In genomic region chr18:79068946-79069791, GRCh38 we compare ENCODE assay signal across 8 cellular contexts. TPM values are rescaled to one million over a fixed set of nuclear protein-coding genes. Genes with fewer than 3 reads are reported as not detected.
DNase-seq lines count a peak whose midpoint lies in the region; ATAC-seq and TF ChIP-seq lines count a peak whose summit lies in the region.

ATP9B (plus strand) TSS chr18:79069394; CDS start chr18:79069411, 17 bp downstream.

- H2AFZ ChIP-seq in DND-41 (ENCODE audit: low read depth, low read length): peak within 1 kb of the TSS; percentile 83
- peak within 1 kb of the TSS; percentile 81 for H2AFZ ChIP-seq in KMS-11 (ENCODE audit: low read depth)
- peak within 1 kb of the TSS; percentile 81 for H2AFZ ChIP-seq in fibroblast of lung (ENCODE audit: low read length)

- H3K4me1 ChIP-seq in DND-41 (ENCODE audit: insufficient read depth, low read length) (peaks cover 25% of the 10 kb centered on the region), KMS-11 (ENCODE audit: low read depth, poor library complexity, severe bottlenecking) (peaks cover 14% of the 10 kb centered on the region), fibroblast of lung (ENCODE audit: control insufficient read depth, extremely low read depth, insufficient read depth, low read length) (no peaks in the 10 kb centered on the region)

- peak; percentile 87 for ATAC-seq in DND-41 (ENCODE audit: insufficient read depth, low read depth)
- peak; percentile 87 for ATAC-seq in GM21737 (IDR thresholded peaks at IDR 0.05; ENCODE audit: unreplicated experiment)
- peak; percentile 78 to 82 for ATAC-seq in naive thymus-derived CD8-positive, alpha-beta T cell

- DNase-seq in DND-41: peak; percentile 98
- DNase-seq in RPMI8226: peak; percentile 98
- DNase-seq in activated T-helper 1 cell treated with anti-CD3 and anti-CD28 coated beads, Interleukin-2, amount 50 U/mL, for 16 hours (ENCODE audit: low read depth in 1 of 2, low spot score in 1 of 2): peak; percentile 97 to 99
- DNase-seq in fibroblast of lung (ENCODE audit: low read depth in 2 of 2): peak; percentile 96 to 99
- DNase-seq in naive thymus-derived CD8-positive, alpha-beta T cell: peak; percentile 98 to 100 (median 99)
- peak; percentile 96 to 99 (median 98) for DNase-seq in stimulated activated naive CD4-positive, alpha-beta T cell (lab: John Stamatoyannopoulos, UW)

- H3K9ac ChIP-seq in DND-41 (ENCODE audit: low read depth, low read length): peak within 1 kb of the TSS; percentile 96
- H3K9ac ChIP-seq in KMS-11: peak within 1 kb of the TSS; percentile 97
- H3K9ac ChIP-seq in fibroblast of lung (ENCODE audit: insufficient read depth, low read length): peak within 1 kb of the TSS; percentile 93

- H3K4me2 ChIP-seq in DND-41 (ENCODE audit: insufficient read depth, low read length) (peak within 1 kb of the TSS; percentile 66), KMS-11 (peak within 1 kb of the TSS; percentile 88), fibroblast of lung (ENCODE audit: extremely low read depth, insufficient read depth, low read length) (peak within 1 kb of the TSS; percentile 87)

- peaks cover 0 to 10% (median 3%) of the 10 kb centered on the region in 5 donors for H3K27me3 Mint-ChIP-seq in naive thymus-derived CD8-positive, alpha-beta T cell

- peak within 1 kb of the TSS; percentile 52 to 86 for H3K4me3 ChIP-seq in DND-41 (ENCODE audit: low read depth in 1 of 2, low read length in 2 of 2)
- peak within 1 kb of the TSS; percentile 27 for H3K4me3 ChIP-seq in KMS-11 (IDR thresholded peaks at IDR 0.05; ENCODE audit: insufficient read depth, low read depth, low read length)
- peak within 1 kb of the TSS; percentile 91 to 96 (median 94) for H3K4me3 ChIP-seq in fibroblast of lung (replicated peaks in 1 of 4; ENCODE audit: control extremely low read depth in 1 of 4, insufficient read depth in 1 of 4, low read depth in 3 of 4, low read length in 4 of 4)

- H3K4me1 Mint-ChIP-seq in naive thymus-derived CD8-positive, alpha-beta T cell: peaks cover 28 to 51% (median 50%) of the 10 kb centered on the region in 4 donors

- peak within 1 kb of the TSS; percentile 96 to 100 (median 98) for H3K27ac Mint-ChIP-seq in naive thymus-derived CD8-positive, alpha-beta T cell

- H4K20me1 ChIP-seq in DND-41 (ENCODE audit: insufficient read depth, low read length): peaks cover 2% of the 10 kb centered on the region; the same call in 1 of the 2 replicates
- no peaks in the 10 kb centered on the region for H4K20me1 ChIP-seq in KMS-11 (ENCODE audit: insufficient read depth)
- H4K20me1 ChIP-seq in fibroblast of lung (ENCODE audit: control insufficient read depth, extremely low read depth, insufficient read depth, low read length): no peaks in the 10 kb centered on the region

- peaks cover 45% of the 10 kb centered on the region for H3K79me2 ChIP-seq in DND-41 (ENCODE audit: insufficient read depth, low read length)
- peaks cover 47% of the 10 kb centered on the region for H3K79me2 ChIP-seq in KMS-11 (ENCODE audit: insufficient read depth, low read depth)
- peaks cover 16% of the 10 kb centered on the region for H3K79me2 ChIP-seq in fibroblast of lung (ENCODE audit: control insufficient read depth, insufficient read depth, low read length)

- H3K36me3 ChIP-seq in DND-41 (ENCODE audit: insufficient read depth, low read length): no peaks in the 10 kb centered on the region; the same call in 1 of the 2 replicates
- H3K36me3 ChIP-seq in KMS-11 (ENCODE audit: insufficient read depth): no peaks in the 10 kb centered on the region
- H3K36me3 ChIP-seq in fibroblast of lung (ENCODE audit: control insufficient read depth, insufficient read depth, low read length): no peaks in the 10 kb centered on the region

- H3K27me3 ChIP-seq in DND-41 (ENCODE audit: insufficient read depth, low read length, poor library complexity): no peaks in the 10 kb centered on the region
- H3K27me3 ChIP-seq in KMS-11 (ENCODE audit: insufficient read depth, low read depth): no peaks in the 10 kb centered on the region
- H3K27me3 ChIP-seq in fibroblast of lung (ENCODE audit: control insufficient read depth, insufficient read depth, low read length): no peaks in the 10 kb centered on the region

- H3K36me3 Mint-ChIP-seq in naive thymus-derived CD8-positive, alpha-beta T cell: peaks cover 7 to 14% (median 11%) of the 10 kb centered on the region in 3 donors

- peaks cover 0 to 20% (median 2%) of the 10 kb centered on the region in 9 donors for H3K9me3 Mint-ChIP-seq in naive thymus-derived CD8-positive, alpha-beta T cell

- POLR2A ChIA-PET in naive thymus-derived CD8-positive, alpha-beta T cell (lab: Charles Lee): interaction anchor here (0.5 to 1.4 kb wide), 12 partner anchors 16 to 1861 kb away, joined by 3 to 6 read pairs (median 3); partner anchors contain the start of genes ADNP2 and RBFA

- H3K9me3 ChIP-seq in DND-41 (ENCODE audit: insufficient read depth, low read length, severe bottlenecking): peaks cover 11% of the 10 kb centered on the region
- H3K9me3 ChIP-seq in fibroblast of lung (ENCODE audit: control insufficient read depth, insufficient read depth, low read depth, low read length): no peaks in the 10 kb centered on the region

- peak within 1 kb of the TSS; percentile 85 to 99 (median 94) for H3K4me3 Mint-ChIP-seq in naive thymus-derived CD8-positive, alpha-beta T cell

- H3K27ac ChIP-seq in DND-41 (ENCODE audit: low read length) (peak within 1 kb of the TSS; percentile 79), KMS-11 (peak within 1 kb of the TSS; percentile 93), fibroblast of lung (ENCODE audit: insufficient read depth, low read length) (peak within 1 kb of the TSS; percentile 73)

- peak; percentile 19 for TF ChIP-seq CTCF in DND-41 (IDR thresholded peaks at IDR 0.05; ENCODE audit: borderline replicate concordance, extremely low read depth, low read length, poor library complexity, severe bottlenecking)
- TF ChIP-seq CTCF in KMS-11 (conservative IDR thresholded peaks at IDR 0.05; ENCODE audit: low read depth, low read length): no peak
- TF ChIP-seq CTCF in fibroblast of lung (conservative IDR thresholded peaks at IDR 0.05 in 1 of 2, IDR thresholded peaks at IDR 0.05 in 1 of 2; ENCODE audit: low read depth in 1 of 2, low read length in 2 of 2): peak; percentile 3 to 14

RNA-seq across cellular contexts. Expression of gene ATP9B, which starts in this region (rescaled TPM):
- 27.7 and 28.0 TPM in 2 replicates for total RNA-seq in fibroblast of lung
- 10.5 and 11.2 TPM in 2 replicates for polyA plus RNA-seq in fibroblast of lung
- polyA plus RNA-seq in fibroblast of lung (2012): 7.5 and 8.6 TPM in 2 replicates
- polyA minus RNA-seq in fibroblast of lung (ENCODE audit: low replicate concordance): 34.8 and 83.5 TPM in 2 replicates
- 10 to 100 TPM; 74.5 to 79.5 TPM for total RNA-seq in naive thymus-derived CD8-positive, alpha-beta T cell
- polyA plus RNA-seq in naive thymus-derived CD8-positive, alpha-beta T cell: 10 to 100 TPM; 16.0 to 18.6 (median 17.1) TPM

Comparison
In these comparisons a context has a peak if more than half of its experiments do, and no peak if none do; other contexts are left out.
1. Peak in every context shown above with its lines: DNase-seq, ATAC-seq, H3K4me3 ChIP-seq and H3K27ac ChIP-seq.
2. H3K4me3 ChIP-seq: peak in every context shown above with its lines; median percentile 94 in fibroblast of lung; 69 in DND-41; 27 in KMS-11.